ENCODE assay signal across 13 cellular contexts in genomic region chr15:42511010-42511396, GRCh38. TPM values are rescaled to one million over a fixed set of nuclear protein-coding genes. Genes with fewer than 3 reads are reported as not detected.
DNase-seq lines count a peak whose midpoint lies in the region; ATAC-seq, FAIRE-seq and TF ChIP-seq lines count a peak whose summit lies in the region.
"Had no signal": no experiment of that assay in that cellular context is flagged by ENCODE, and none has a peak within 500 bp of the region (broad histone marks: within the 10 kb centered on the region; RNA-seq: fewer than 3 reads in every experiment).

No MANE protein-coding gene starts in this region.

- H3K4me3 ChIP-seq in WI38 (ENCODE audit: low read depth, low read length) = peak overlapping the region; percentile 47
- H3K4me3 ChIP-seq in gastroesophageal sphincter = no peak overlapping the region
- H3K4me3 ChIP-seq in skeletal muscle tissue (ENCODE audit: low read length in 3 of 3) = no peak overlapping the region

- DNase-seq in H54 (ENCODE audit: insufficient read length, low spot score) = no peak
- DNase-seq in NCI-H526 treated with DMSO at 0.1 percent for 48 hours (lab: John Stamatoyannopoulos, UW) = no peak
- no peak for DNase-seq in T1000 (lab: John Stamatoyannopoulos, UW)
- DNase-seq in DMS53 (lab: John Stamatoyannopoulos, UW) = no peak
- DNase-seq: activated CD4-positive, alpha-beta T cell treated with anti-CD3 and anti-CD28 coated beads, Interleukin-2, amount 50 U/mL, for 4 hours; amygdala; GF-D8; NCI-H1105 had no signal

- peak; percentile 92 for FAIRE-seq in H54 (lab: Jason Lieb, UNC)

- H3K9me3 ChIP-seq in gastroesophageal sphincter = no peaks in the 10 kb centered on the region
- H3K9me3 ChIP-seq in skeletal muscle tissue (ENCODE audit: control insufficient read depth in 3 of 3, low read length in 3 of 3) = no peaks in the 10 kb centered on the region

- no peak for TF ChIP-seq CTCF in WI38 (IDR thresholded peaks at IDR 0.05; ENCODE audit: low read depth, low read length)
- TF ChIP-seq CTCF in gastroesophageal sphincter (IDR thresholded peaks at IDR 0.05) = no peak

- H3K27me3 ChIP-seq in gastroesophageal sphincter (no peaks in the 10 kb centered on the region), skeletal muscle tissue (ENCODE audit: control insufficient read depth in 3 of 3, insufficient read depth in 3 of 3, low read length in 3 of 3) (no peaks in the 10 kb centered on the region)

- 41 to 72% methylated on average over 4 of the region's 4 CpGs for WGBS in gastroesophageal sphincter (ENCODE audit: low coverage in 1 of 2), 2 donors

- no peak for TF ChIP-seq EP300 in gastroesophageal sphincter (IDR thresholded peaks at IDR 0.05)

- H3K36me3 ChIP-seq in gastroesophageal sphincter (peaks cover 0 to 30% of the 10 kb centered on the region in 2 donors), skeletal muscle tissue (ENCODE audit: control insufficient read depth in 3 of 3, insufficient read depth in 3 of 3, low read length in 3 of 3) (peaks cover 4 to 13% (median 12%) of the 10 kb centered on the region in 3 donors)

- H3K9ac ChIP-seq in skeletal muscle tissue (ENCODE audit: low read depth in 1 of 3, low read length in 3 of 3) = no peak overlapping the region

- H3K4me1 ChIP-seq in gastroesophageal sphincter = peaks cover 5 to 35% (median 7%) of the 10 kb centered on the region in 3 donors
- H3K4me1 ChIP-seq in skeletal muscle tissue (ENCODE audit: control insufficient read depth in 3 of 3, insufficient read depth in 3 of 3, low read length in 3 of 3) = peaks cover 10 to 12% (median 12%) of the 10 kb centered on the region in 3 donors

- TF ChIP-seq POLR2A in H54 (IDR thresholded peaks at IDR 0.05; ENCODE audit: low read depth, low read length) (no peak), gastroesophageal sphincter (IDR thresholded peaks at IDR 0.05) (no peak)

- peak; percentile 54 for ATAC-seq in gastroesophageal sphincter
- no peak for ATAC-seq in GM19467 (IDR thresholded peaks at IDR 0.05; ENCODE audit: unreplicated experiment)
- ATAC-seq: stimulated activated memory B cell treated with anti-CD40 and anti-IgM and Interleukin-4, amounts not matched to agents 10 μg/mL and 1 μg/mL and 100 μg/mL, for 72 hours had no signal

- peak overlapping the region; percentile 23 to 41 (median 32) for H3K27ac ChIP-seq in gastroesophageal sphincter
- peak overlapping the region; percentile 31 for H3K27ac ChIP-seq in skeletal muscle tissue (ENCODE audit: low read depth, low read length)

RNA-seq across cellular contexts. Expression of gene SNAP23, which starts 15.6 kb away (rescaled TPM):
- 10 to 100 TPM; 50.0 to 71.8 (median 57.2) TPM for total RNA-seq in gastroesophageal sphincter
- total RNA-seq in skeletal muscle tissue = 50.6 TPM

RNA-seq across cellular contexts. Expression of gene ZNF106, which starts 20.1 kb away (rescaled TPM):
- total RNA-seq in gastroesophageal sphincter (100 to 1,000 TPM; 118 to 592 (median 369) TPM), skeletal muscle tissue (274 TPM)

RNA-seq across cellular contexts. Expression of gene LRRC57, which starts 37.6 kb away (rescaled TPM):
- total RNA-seq in gastroesophageal sphincter (10 to 100 TPM; 14.9 to 19.4 (median 15.4) TPM), skeletal muscle tissue (8.9 TPM)

RNA-seq across cellular contexts. Expression of gene HAUS2, which starts 37.6 kb away (rescaled TPM):
- total RNA-seq in gastroesophageal sphincter (10 to 100 TPM; 15.3 to 42.2 (median 32.3) TPM), skeletal muscle tissue (9.4 TPM)
